In the genomic region with DNA sequence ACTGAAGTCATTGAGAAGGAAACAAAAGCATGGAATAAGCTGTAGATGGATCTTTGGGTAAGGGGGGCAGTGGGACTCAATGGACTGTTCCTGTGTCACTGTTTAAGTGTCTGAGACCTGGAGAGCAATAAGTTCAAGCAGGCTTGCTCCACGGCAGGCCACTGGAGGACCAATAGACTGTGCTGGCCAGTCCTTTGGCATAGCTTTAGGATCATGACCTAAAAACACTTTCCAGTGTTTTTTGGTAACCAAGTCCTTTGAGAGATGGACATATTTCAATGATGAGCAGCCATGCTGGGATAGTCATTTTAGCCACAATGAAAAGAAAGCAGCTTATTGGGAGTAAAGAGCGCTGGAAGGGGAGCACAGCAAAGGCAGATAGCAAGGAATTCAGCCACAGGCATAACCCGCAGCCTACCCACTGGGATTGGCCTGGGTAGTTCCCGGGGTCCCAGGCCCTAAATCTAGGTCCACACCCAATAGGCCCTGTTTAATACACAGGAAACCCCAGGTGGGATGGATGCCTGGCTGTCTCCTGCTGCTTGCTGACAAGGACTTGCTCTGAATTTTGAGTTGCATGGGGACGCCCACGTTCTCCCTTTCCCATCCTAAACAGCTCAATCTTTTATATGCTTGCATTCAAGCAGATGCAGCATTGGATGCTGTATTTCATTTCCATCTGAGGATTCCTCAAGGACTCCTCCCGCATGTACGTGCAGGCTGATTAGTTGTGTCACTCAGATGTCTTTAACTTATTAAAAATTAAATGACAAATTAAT, we compare ENCODE assay signal across 26 cellular contexts.
DNase-seq lines count a peak whose midpoint lies in the region; ATAC-seq, FAIRE-seq and TF ChIP-seq lines count a peak whose summit lies in the region.
"Had no signal": no experiment of that assay in that cellular context is flagged by ENCODE, and none has a peak within 500 bp of the region (broad histone marks: within the 10 kb centered on the region; RNA-seq: fewer than 3 reads in every experiment).

No MANE protein-coding gene starts in this region.

- H3K36me3 ChIP-seq in esophagus muscularis mucosa (peaks cover 0 to 32% (median 5%) of the 10 kb centered on the region in 4 donors), gastrocnemius medialis (peaks cover 0 to 9% of the 10 kb centered on the region in 2 donors), lower lobe of right lung (no peaks in the 10 kb centered on the region), ovary (no peaks in the 10 kb centered on the region)
- H3K36me3 ChIP-seq: BE2C, BLaER1 had no signal

- H3K9me3 ChIP-seq in esophagus muscularis mucosa: no peaks in the 10 kb centered on the region
- no peaks in the 10 kb centered on the region for H3K9me3 ChIP-seq in gastrocnemius medialis
- no peaks in the 10 kb centered on the region for H3K9me3 ChIP-seq in lower lobe of right lung
- H3K9me3 ChIP-seq in ovary: no peaks in the 10 kb centered on the region
- H3K9me3 ChIP-seq: BE2C, BLaER1 had no signal

- peaks cover 0 to 10% (median 5%) of the 10 kb centered on the region in 4 donors for H3K4me1 ChIP-seq in esophagus muscularis mucosa
- H3K4me1 ChIP-seq in gastrocnemius medialis: no peaks in the 10 kb centered on the region
- H3K4me1 ChIP-seq in lower lobe of right lung: no peaks in the 10 kb centered on the region
- no peaks in the 10 kb centered on the region for H3K4me1 ChIP-seq in ovary (ENCODE audit: insufficient read depth)
- H3K4me1 ChIP-seq: BLaER1 had no signal

- in situ Hi-C loops in gastrocnemius medialis (cut with MboI; ENCODE audit: low sequenced_read_pairs in 4 of 4): no loop called here

- intact Hi-C loops in esophagus muscularis mucosa (cut with DNase I): no loop called here
- intact Hi-C loops in gastrocnemius medialis (cut with DNase I; ENCODE audit: low total_unique reads): no loop called here
- intact Hi-C loops in lower lobe of right lung (cut with DNase I): no loop called here
- intact Hi-C loops in ovary (cut with DNase I): loop anchor here in 1 of 4 donors (5.0 kb wide), 1 partner anchor 492 kb away; no protein-coding TSS in a partner anchor

- FAIRE-seq in GM12892 (lab: Jason Lieb, UNC): peak; percentile 38
- FAIRE-seq: A204.1, GM12878, GM19239 had no signal

- peak; percentile 45 to 60 for ATAC-seq in gastrocnemius medialis
- no peak for ATAC-seq in lower lobe of right lung
- ATAC-seq: GM12878 had no signal

- TF ChIP-seq CTCF in esophagus muscularis mucosa (IDR thresholded peaks at IDR 0.05): no peak
- TF ChIP-seq CTCF in gastrocnemius medialis (IDR thresholded peaks at IDR 0.05 in 4 of 5, conservative IDR thresholded peaks at IDR 0.05 in 1 of 5): no peak
- no peak for TF ChIP-seq CTCF in lower lobe of right lung (IDR thresholded peaks at IDR 0.05)
- TF ChIP-seq CTCF in ovary (IDR thresholded peaks at IDR 0.05): no peak

- DNase-seq in GM12892 (ENCODE audit: insufficient read length): no peak
- DNase-seq in esophagus muscularis mucosa (ENCODE audit: extremely low spot score): peak; percentile 64
- DNase-seq in putamen (ENCODE audit: low spot score): peak; percentile 46
- no peak for DNase-seq in gastrocnemius medialis
- no peak for DNase-seq in NCI-H1105 treated with DMSO at 0.1 percent for 48 hours (lab: John Stamatoyannopoulos, UW)
- DNase-seq in dermis blood vessel endothelial cell: no peak
- no peak for DNase-seq in lower lobe of right lung
- no peak for DNase-seq in ovary
- DNase-seq: 8988T; ACHN; BE2C; CD4-positive, alpha-beta memory T cell; CD4-positive, CD25-positive, alpha-beta regulatory T cell; CD8-positive, alpha-beta memory T cell; COR-L47; DMS 273 treated with DMSO at 0.1 percent for 48 hours; DMS153; DMS53; DMS79; DND-41; EL; GDM1 had no signal

- no peak overlapping the region for H3K4me3 ChIP-seq in esophagus muscularis mucosa
- no peak overlapping the region for H3K4me3 ChIP-seq in gastrocnemius medialis
- H3K4me3 ChIP-seq in lower lobe of right lung: no peak overlapping the region
- no peak overlapping the region for H3K4me3 ChIP-seq in ovary
- H3K4me3 ChIP-seq: BLaER1, GM12878 had no signal

- TF ChIP-seq POLR2A in GM12892 (IDR thresholded peaks at IDR 0.05; ENCODE audit: low read depth, low read length) (no peak), esophagus muscularis mucosa (IDR thresholded peaks at IDR 0.05; ENCODE audit: low read depth) (no peak), gastrocnemius medialis (IDR thresholded peaks at IDR 0.05) (no peak), ovary (IDR thresholded peaks at IDR 0.05) (no peak)

- no peak overlapping the region for H3K27ac ChIP-seq in esophagus muscularis mucosa (replicated peaks in 1 of 4)
- no peak overlapping the region for H3K27ac ChIP-seq in gastrocnemius medialis
- H3K27ac ChIP-seq in lower lobe of right lung: no peak overlapping the region
- no peak overlapping the region for H3K27ac ChIP-seq in ovary
- H3K27ac ChIP-seq: BLaER1 had no signal

- TF ChIP-seq EP300 in esophagus muscularis mucosa (IDR thresholded peaks at IDR 0.05): no peak
- TF ChIP-seq EP300 in ovary (IDR thresholded peaks at IDR 0.05): no peak

- H3K27me3 ChIP-seq in esophagus muscularis mucosa (no peaks in the 10 kb centered on the region), gastrocnemius medialis (no peaks in the 10 kb centered on the region), lower lobe of right lung (ENCODE audit: low read depth) (no peaks in the 10 kb centered on the region), ovary (no peaks in the 10 kb centered on the region)
- H3K27me3 ChIP-seq: BE2C, BLaER1 had no signal

- 88% methylated on average over 8 of the region's 8 CpGs for WGBS in esophagus muscularis mucosa
- WGBS in ovary, 3 donors: 91 to 96% (median 94%) methylated on average over 8 of the region's 8 CpGs

Comparison
In these comparisons a context has a peak if more than half of its experiments do, and no peak if none do; other contexts are left out.
1. DNase-seq: peak in esophagus muscularis mucosa (single experiment) and putamen (single experiment); none in GM12892 (single experiment), gastrocnemius medialis (0 of 2), NCI-H1105 treated with DMSO at 0.1 percent for 48 hours (single experiment), dermis blood vessel endothelial cell (single experiment), lower lobe of right lung (single experiment) and ovary (0 of 5).
2. ATAC-seq: peak in gastrocnemius medialis (2 of 2); none in lower lobe of right lung (0 of 2).